In genomic region chr12:11568155-11568761, GRCh38 we compare ENCODE assay signal across 1 cellular context.
TF ChIP-seq lines count a peak whose summit lies in the region.

No MANE protein-coding gene starts in this region.

TF ChIP-seq in GM12878, 131 proteins besides CTCF, POLR2A, EP300 and RAD21:
- TF ChIP-seq, protein P1, sequence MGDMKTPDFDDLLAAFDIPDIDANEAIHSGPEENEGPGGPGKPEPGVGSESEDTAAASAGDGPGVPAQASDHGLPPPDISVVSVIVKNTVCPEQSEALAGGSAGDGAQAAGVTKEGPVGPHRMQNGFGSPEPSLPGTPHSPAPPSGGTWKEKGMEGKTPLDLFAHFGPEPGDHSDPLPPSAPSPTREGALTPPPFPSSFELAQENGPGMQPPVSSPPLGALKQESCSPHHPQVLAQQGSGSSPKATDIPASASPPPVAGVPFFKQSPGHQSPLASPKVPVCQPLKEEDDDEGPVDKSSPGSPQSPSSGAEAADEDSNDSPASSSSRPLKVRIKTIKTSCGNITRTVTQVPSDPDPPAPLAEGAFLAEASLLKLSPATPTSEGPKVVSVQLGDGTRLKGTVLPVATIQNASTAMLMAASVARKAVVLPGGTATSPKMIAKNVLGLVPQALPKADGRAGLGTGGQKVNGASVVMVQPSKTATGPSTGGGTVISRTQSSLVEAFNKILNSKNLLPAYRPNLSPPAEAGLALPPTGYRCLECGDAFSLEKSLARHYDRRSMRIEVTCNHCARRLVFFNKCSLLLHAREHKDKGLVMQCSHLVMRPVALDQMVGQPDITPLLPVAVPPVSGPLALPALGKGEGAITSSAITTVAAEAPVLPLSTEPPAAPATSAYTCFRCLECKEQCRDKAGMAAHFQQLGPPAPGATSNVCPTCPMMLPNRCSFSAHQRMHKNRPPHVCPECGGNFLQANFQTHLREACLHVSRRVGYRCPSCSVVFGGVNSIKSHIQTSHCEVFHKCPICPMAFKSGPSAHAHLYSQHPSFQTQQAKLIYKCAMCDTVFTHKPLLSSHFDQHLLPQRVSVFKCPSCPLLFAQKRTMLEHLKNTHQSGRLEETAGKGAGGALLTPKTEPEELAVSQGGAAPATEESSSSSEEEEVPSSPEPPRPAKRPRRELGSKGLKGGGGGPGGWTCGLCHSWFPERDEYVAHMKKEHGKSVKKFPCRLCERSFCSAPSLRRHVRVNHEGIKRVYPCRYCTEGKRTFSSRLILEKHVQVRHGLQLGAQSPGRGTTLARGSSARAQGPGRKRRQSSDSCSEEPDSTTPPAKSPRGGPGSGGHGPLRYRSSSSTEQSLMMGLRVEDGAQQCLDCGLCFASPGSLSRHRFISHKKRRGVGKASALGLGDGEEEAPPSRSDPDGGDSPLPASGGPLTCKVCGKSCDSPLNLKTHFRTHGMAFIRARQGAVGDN (IDR thresholded peaks at IDR 0.05) = peak; percentile 17
- TF ChIP-seq TCF3 (IDR thresholded peaks at IDR 0.05; ENCODE audit: borderline replicate concordance, insufficient read depth, low read depth, low read length) (no peak), CBX3 (IDR thresholded peaks at IDR 0.05; ENCODE audit: borderline replicate concordance, low read depth) (no peak), SREBF1 (IDR thresholded peaks at IDR 0.05; ENCODE audit: low read length) (no peak), HDGF (IDR thresholded peaks at IDR 0.05) (no peak), SMAD1 (IDR thresholded peaks at IDR 0.05; ENCODE audit: low read depth, partially characterized antibody) (peak; percentile 42), RUNX3 (IDR thresholded peaks at IDR 0.05; ENCODE audit: low read length) (peak; percentile 71), POU2F2 (IDR thresholded peaks at IDR 0.05; ENCODE audit: borderline replicate concordance, low read depth, low read length) (peak; percentile 53; the same call in 1 of the 3 replicates), ZNF384 (IDR thresholded peaks at IDR 0.05; ENCODE audit: borderline replicate concordance, low read depth, low read length) (peak; percentile 28; the same call in 1 of the 2 replicates), MEF2A (IDR thresholded peaks at IDR 0.05; ENCODE audit: insufficient read depth, low read depth, low read length) (0 out of 2 replicates have a peak, but pooled peaks have one; percentile 4), BACH1 (IDR thresholded peaks at IDR 0.05; ENCODE audit: borderline replicate concordance) (0 out of 2 replicates have a peak, but pooled peaks have one; percentile 11), ZNF207 (IDR thresholded peaks at IDR 0.05; ENCODE audit: borderline replicate concordance) (0 out of 2 replicates have a peak, but pooled peaks have one; percentile 41), SMARCA5 (IDR thresholded peaks at IDR 0.05) (peak; percentile 91), CBFB (IDR thresholded peaks at IDR 0.05; ENCODE audit: low read depth) (no peak; the same call in 1 of the 2 replicates), IKZF2 (IDR thresholded peaks at IDR 0.05) (peak; percentile 6 to 48; a peak in 1 of 4 replicates), MTA2 (IDR thresholded peaks at IDR 0.05; ENCODE audit: low read depth) (peak; percentile 5), ZSCAN29 (IDR thresholded peaks at IDR 0.05) (no peak), RB1 (IDR thresholded peaks at IDR 0.05; ENCODE audit: borderline replicate concordance) (0 out of 2 replicates have a peak, but pooled peaks have one; percentile 20), JUNB (IDR thresholded peaks at IDR 0.05) (peak; percentile 17), E2F4 (IDR thresholded peaks at IDR 0.05; ENCODE audit: low read depth, low read length) (no peak), GATAD2B (conservative IDR thresholded peaks at IDR 0.05; ENCODE audit: low read depth) (peak; percentile 43; the same call in 1 of the 2 replicates), JUND (IDR thresholded peaks at IDR 0.05; ENCODE audit: low read depth, low read length) (no peak), SKIL (IDR thresholded peaks at IDR 0.05; ENCODE audit: low read depth, poor library complexity, severe bottlenecking) (peak; percentile 12)
- TF ChIP-seq, protein P2, sequence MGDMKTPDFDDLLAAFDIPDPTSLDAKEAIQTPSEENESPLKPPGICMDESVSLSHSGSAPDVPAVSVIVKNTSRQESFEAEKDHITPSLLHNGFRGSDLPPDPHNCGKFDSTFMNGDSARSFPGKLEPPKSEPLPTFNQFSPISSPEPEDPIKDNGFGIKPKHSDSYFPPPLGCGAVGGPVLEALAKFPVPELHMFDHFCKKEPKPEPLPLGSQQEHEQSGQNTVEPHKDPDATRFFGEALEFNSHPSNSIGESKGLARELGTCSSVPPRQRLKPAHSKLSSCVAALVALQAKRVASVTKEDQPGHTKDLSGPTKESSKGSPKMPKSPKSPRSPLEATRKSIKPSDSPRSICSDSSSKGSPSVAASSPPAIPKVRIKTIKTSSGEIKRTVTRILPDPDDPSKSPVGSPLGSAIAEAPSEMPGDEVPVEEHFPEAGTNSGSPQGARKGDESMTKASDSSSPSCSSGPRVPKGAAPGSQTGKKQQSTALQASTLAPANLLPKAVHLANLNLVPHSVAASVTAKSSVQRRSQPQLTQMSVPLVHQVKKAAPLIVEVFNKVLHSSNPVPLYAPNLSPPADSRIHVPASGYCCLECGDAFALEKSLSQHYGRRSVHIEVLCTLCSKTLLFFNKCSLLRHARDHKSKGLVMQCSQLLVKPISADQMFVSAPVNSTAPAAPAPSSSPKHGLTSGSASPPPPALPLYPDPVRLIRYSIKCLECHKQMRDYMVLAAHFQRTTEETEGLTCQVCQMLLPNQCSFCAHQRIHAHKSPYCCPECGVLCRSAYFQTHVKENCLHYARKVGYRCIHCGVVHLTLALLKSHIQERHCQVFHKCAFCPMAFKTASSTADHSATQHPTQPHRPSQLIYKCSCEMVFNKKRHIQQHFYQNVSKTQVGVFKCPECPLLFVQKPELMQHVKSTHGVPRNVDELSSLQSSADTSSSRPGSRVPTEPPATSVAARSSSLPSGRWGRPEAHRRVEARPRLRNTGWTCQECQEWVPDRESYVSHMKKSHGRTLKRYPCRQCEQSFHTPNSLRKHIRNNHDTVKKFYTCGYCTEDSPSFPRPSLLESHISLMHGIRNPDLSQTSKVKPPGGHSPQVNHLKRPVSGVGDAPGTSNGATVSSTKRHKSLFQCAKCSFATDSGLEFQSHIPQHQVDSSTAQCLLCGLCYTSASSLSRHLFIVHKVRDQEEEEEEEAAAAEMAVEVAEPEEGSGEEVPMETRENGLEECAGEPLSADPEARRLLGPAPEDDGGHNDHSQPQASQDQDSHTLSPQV (IDR thresholded peaks at IDR 0.05) = peak; percentile 72
- TF ChIP-seq, protein P3, sequence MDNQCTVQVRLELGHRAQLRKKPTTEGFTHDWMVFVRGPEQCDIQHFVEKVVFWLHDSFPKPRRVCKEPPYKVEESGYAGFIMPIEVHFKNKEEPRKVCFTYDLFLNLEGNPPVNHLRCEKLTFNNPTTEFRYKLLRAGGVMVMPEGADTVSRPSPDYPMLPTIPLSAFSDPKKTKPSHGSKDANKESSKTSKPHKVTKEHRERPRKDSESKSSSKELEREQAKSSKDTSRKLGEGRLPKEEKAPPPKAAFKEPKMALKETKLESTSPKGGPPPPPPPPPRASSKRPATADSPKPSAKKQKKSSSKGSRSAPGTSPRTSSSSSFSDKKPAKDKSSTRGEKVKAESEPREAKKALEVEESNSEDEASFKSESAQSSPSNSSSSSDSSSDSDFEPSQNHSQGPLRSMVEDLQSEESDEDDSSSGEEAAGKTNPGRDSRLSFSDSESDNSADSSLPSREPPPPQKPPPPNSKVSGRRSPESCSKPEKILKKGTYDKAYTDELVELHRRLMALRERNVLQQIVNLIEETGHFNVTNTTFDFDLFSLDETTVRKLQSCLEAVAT (IDR thresholded peaks at IDR 0.05) = peak; percentile 14; the same call in 1 of the 2 replicates
- TF ChIP-seq, protein P4, sequence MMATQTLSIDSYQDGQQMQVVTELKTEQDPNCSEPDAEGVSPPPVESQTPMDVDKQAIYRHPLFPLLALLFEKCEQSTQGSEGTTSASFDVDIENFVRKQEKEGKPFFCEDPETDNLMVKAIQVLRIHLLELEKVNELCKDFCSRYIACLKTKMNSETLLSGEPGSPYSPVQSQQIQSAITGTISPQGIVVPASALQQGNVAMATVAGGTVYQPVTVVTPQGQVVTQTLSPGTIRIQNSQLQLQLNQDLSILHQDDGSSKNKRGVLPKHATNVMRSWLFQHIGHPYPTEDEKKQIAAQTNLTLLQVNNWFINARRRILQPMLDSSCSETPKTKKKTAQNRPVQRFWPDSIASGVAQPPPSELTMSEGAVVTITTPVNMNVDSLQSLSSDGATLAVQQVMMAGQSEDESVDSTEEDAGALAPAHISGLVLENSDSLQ (IDR thresholded peaks at IDR 0.05) = no peak; the same call in 1 of the 2 replicates
TF ChIP-seq in GM12878: peak in this region for 17.
